In the genomic region with DNA sequence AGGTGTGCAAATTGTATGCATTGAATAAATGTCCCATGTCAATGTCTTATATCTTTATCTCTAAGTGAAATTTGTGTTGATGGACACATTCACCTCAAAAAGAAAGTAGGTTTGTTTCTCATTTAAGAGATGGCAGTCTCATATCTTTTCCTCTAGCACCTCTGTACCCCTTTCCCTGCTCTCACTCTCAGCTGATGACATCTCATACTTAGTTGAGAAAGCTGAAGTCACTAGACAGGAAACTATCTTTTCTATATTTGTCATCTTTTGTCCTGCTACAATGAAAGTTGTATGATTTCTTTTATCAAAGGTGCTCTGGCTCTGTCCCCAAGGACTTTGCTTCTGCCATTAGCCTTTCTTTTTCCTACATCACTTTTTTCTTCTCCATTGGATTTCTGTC, we compare ENCODE assay signal across 31 cellular contexts.
DNase-seq lines count a peak whose midpoint lies in the region; ATAC-seq, FAIRE-seq and TF ChIP-seq lines count a peak whose summit lies in the region.
"Had no signal": no experiment of that assay in that cellular context is flagged by ENCODE, and none has a peak within 500 bp of the region (broad histone marks: within the 10 kb centered on the region; RNA-seq: fewer than 3 reads in every experiment).

No MANE protein-coding gene starts in this region.

- H3K4me1 ChIP-seq in DOHH2 (ENCODE audit: control insufficient read depth, low read length), result peaks cover 20% of the 10 kb centered on the region
- H3K4me1 ChIP-seq: BLaER1, gastrocnemius medialis, testis had no signal

- H3K79me2 ChIP-seq in DOHH2 (ENCODE audit: control insufficient read depth, low read length), result no peaks in the 10 kb centered on the region

- no peaks in the 10 kb centered on the region for H3F3A ChIP-seq in DOHH2 (ENCODE audit: control insufficient read depth, insufficient read depth)

- peak overlapping the region; percentile 42 for H3K4me2 ChIP-seq in DOHH2 (ENCODE audit: low read length)
- H3K4me2 ChIP-seq: BLaER1, SK-N-SH had no signal

- no peak overlapping the region for H3K27ac ChIP-seq in DOHH2 (ENCODE audit: low read depth, low read length)
- H3K27ac ChIP-seq: BLaER1, gastrocnemius medialis, GM23248, ovary, testis had no signal

- TF ChIP-seq CTCF in DOHH2 (IDR thresholded peaks at IDR 0.05; ENCODE audit: low read depth, low read length, poor library complexity, severe bottlenecking) (no peak), D721Med (IDR thresholded peaks at IDR 0.05; ENCODE audit: insufficient read depth, missing control alignments) (no peak)

- no peaks in the 10 kb centered on the region for H3K27me3 ChIP-seq in DOHH2 (ENCODE audit: control insufficient read depth, low read length)
- H3K27me3 ChIP-seq: gastrocnemius medialis, ovary, testis had no signal

- H3K9me3 ChIP-seq in DOHH2 (ENCODE audit: control insufficient read depth, insufficient read depth, low read length), result no peaks in the 10 kb centered on the region
- H3K9me3 ChIP-seq: BLaER1, gastrocnemius medialis, ovary, SK-N-SH, testis had no signal

- no peak for FAIRE-seq in D721Med (lab: Jason Lieb, UNC)
- FAIRE-seq: endometrium had no signal

- ATAC-seq in GM18511 (IDR thresholded peaks at IDR 0.05; ENCODE audit: unreplicated experiment) (peak; percentile 60), GM21576 (IDR thresholded peaks at IDR 0.05; ENCODE audit: unreplicated experiment) (peak; percentile 81), HG03432 (IDR thresholded peaks at IDR 0.05; ENCODE audit: unreplicated experiment) (peak; percentile 67)
- ATAC-seq: activated CD8-positive, alpha-beta memory T cell treated with anti-CD3 and anti-CD28 coated beads, Interleukin-2, amount 10 ng/mL, durations not matched to agents 7 days and 5 days; gastrocnemius medialis; left lobe of liver; naive thymus-derived CD8-positive, alpha-beta T cell had no signal

- no peaks in the 10 kb centered on the region for H4K20me1 ChIP-seq in DOHH2 (ENCODE audit: control insufficient read depth, insufficient read depth, low read depth, low read length)
- H4K20me1 ChIP-seq: BLaER1 had no signal

- H3K36me3 ChIP-seq in DOHH2 (ENCODE audit: control insufficient read depth, low read length), result no peaks in the 10 kb centered on the region
- H3K36me3 ChIP-seq: BLaER1, gastrocnemius medialis, ovary had no signal

- DNase-seq in CD1c-positive myeloid dendritic cell (ENCODE audit: extremely low spot score) (no peak), NCI-H82 (lab: John Stamatoyannopoulos, UW) (no peak), GM19240 (ENCODE audit: insufficient read length, low spot score) (no peak), D721Med (ENCODE audit: insufficient read length, low spot score) (no peak)
- DNase-seq: ACHN; activated CD4-positive, alpha-beta T cell treated with anti-CD3 and anti-CD28 coated beads, Interleukin-2, amount 10 ng/mL, durations not matched to agents 24 days and 14 days; activated CD8-positive, alpha-beta memory T cell treated with anti-CD3 and anti-CD28 coated beads, Interleukin-2, amount 10 ng/mL, durations not matched to agents 7 days and 5 days; aorta; COR-L47; DMS79 treated with DMSO at 0.1 percent for 48 hours; gastrocnemius medialis; GM23248; HFFc6; hippocampal formation; IMR-90; naive thymus-derived CD8-positive, alpha-beta T cell; NCI-H1092; NCI-H187 treated with DMSO at 0.1 percent for 48 hours; NCI-H2227 treated with DMSO at 0.1 percent for 48 hours; NCI-H774; ovary; SK-N-SH; T-helper 2 cell; testis had no signal

- peak overlapping the region; percentile 8; the same call in 1 of the 2 replicates for H3K4me3 ChIP-seq in DOHH2 (ENCODE audit: low read length)
- H3K4me3 ChIP-seq: BLaER1, gastrocnemius medialis, GM23248, ovary, testis had no signal

- no peaks in the 10 kb centered on the region for H3K9me2 ChIP-seq in DOHH2 (replicated peaks; ENCODE audit: control insufficient read depth, low read length)
- H3K9me2 ChIP-seq: SK-N-SH had no signal
